Comparison of ENCODE assay signal across 11 cellular contexts in genomic region chr20:55535366-55535765, GRCh38.
"Had no signal": no experiment of that assay in that cellular context is flagged by ENCODE, and none has a peak within 500 bp of the region (broad histone marks: within the 10 kb centered on the region; RNA-seq: fewer than 3 reads in every experiment).

No MANE protein-coding gene starts in this region.

- ATAC-seq: GM23338, HCT116 had no signal

- DNase-seq: GM23248, GOT3, H7, H9, HCEC 1CT, HFFc6 had no signal

- H3K36me3 ChIP-seq: HAP-1 had no signal

- H2AFZ ChIP-seq: GM23248, GM23338 had no signal

- H3K9me3 ChIP-seq: HAP-1 had no signal

- H3K4me3 ChIP-seq: GM23248, GM23338, HAP-1 had no signal

- H3K9ac ChIP-seq: GM23248 had no signal

- H3K4me1 ChIP-seq: HAP-1 had no signal

- H3K27ac ChIP-seq: GM23248 had no signal

- H3K4me2 ChIP-seq: GM23338 had no signal

- FAIRE-seq: H1, H54 had no signal
